In the genomic region with DNA sequence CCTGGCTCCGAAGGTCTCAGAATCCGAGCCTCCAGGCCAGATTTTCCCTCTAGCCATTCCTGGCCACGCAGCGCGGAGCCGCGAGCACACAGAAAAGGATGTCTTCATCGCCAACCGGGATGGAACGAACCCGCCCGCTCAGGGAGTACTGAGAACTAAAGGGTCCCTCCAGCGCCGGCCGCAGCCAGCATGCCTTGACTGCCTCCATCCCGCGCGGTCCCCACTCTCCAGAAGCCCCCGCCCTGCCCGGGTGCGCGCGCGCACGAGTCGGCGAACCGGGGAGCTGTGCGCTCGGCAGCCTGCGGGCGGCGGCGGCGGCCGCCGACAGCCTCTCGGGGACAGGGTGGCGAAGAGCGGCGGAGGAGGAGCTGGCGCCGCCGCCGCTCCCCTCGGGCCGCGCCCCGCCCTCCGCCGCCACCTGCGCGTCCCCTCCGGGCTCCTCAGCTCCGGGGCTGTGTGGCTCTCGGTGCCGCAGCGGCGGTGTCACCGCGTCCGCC, we compare ENCODE assay signal across 1 cellular context.
TF ChIP-seq lines count a peak whose summit lies in the region.

No MANE protein-coding gene starts in this region.

TF ChIP-seq in WTC11, 78 proteins besides CTCF, POLR2A, EP300 and RAD21 (continued from another document and continues in another):
- TF ChIP-seq AR (CRISPR knock-in tag; IDR thresholded peaks at IDR 0.05) (0 out of 2 replicates have a peak, but pooled peaks have one; percentile 48), GABPB1 (CRISPR knock-in tag; IDR thresholded peaks at IDR 0.05) (no peak), CDX4 (CRISPR knock-in tag; IDR thresholded peaks at IDR 0.05; ENCODE audit: borderline replicate concordance) (no peak), ETV6 (CRISPR knock-in tag; IDR thresholded peaks at IDR 0.05) (no peak), MXD4 (CRISPR knock-in tag; IDR thresholded peaks at IDR 0.05; ENCODE audit: borderline replicate concordance) (no peak), KAT7 (CRISPR knock-in tag; IDR thresholded peaks at IDR 0.05; ENCODE audit: borderline replicate concordance) (peak; percentile 62), OVOL2 (CRISPR knock-in tag; IDR thresholded peaks at IDR 0.05; ENCODE audit: borderline replicate concordance) (no peak), ZNF219 (CRISPR knock-in tag; IDR thresholded peaks at IDR 0.05; ENCODE audit: borderline replicate concordance) (no peak), FOXK1 (CRISPR knock-in tag; IDR thresholded peaks at IDR 0.05) (no peak), SOX15 (CRISPR knock-in tag; IDR thresholded peaks at IDR 0.05) (no peak), ZNF671 (CRISPR knock-in tag; IDR thresholded peaks at IDR 0.05) (no peak), ARID4B (CRISPR knock-in tag; IDR thresholded peaks at IDR 0.05; ENCODE audit: borderline replicate concordance) (0 out of 2 replicates have a peak, but pooled peaks have one; percentile 17), E2F4 (CRISPR knock-in tag; IDR thresholded peaks at IDR 0.05; ENCODE audit: borderline replicate concordance, low read depth) (no peak), JUN (CRISPR knock-in tag; IDR thresholded peaks at IDR 0.05) (no peak), PRDM15 (CRISPR knock-in tag; IDR thresholded peaks at IDR 0.05) (peak; percentile 98), ZNF396 (CRISPR knock-in tag; IDR thresholded peaks at IDR 0.05; ENCODE audit: borderline replicate concordance) (no peak), TEAD4 (CRISPR knock-in tag; IDR thresholded peaks at IDR 0.05) (no peak), CBFB (CRISPR knock-in tag; IDR thresholded peaks at IDR 0.05; ENCODE audit: low read depth) (0 out of 2 replicates have a peak, but pooled peaks have one; percentile 45), GRHL2 (CRISPR knock-in tag; IDR thresholded peaks at IDR 0.05; ENCODE audit: insufficient replicate concordance, severe bottlenecking) (no peak), TP53 (CRISPR knock-in tag; IDR thresholded peaks at IDR 0.05) (0 out of 2 replicates have a peak, but pooled peaks have one; percentile 35), ATF2 (CRISPR knock-in tag; IDR thresholded peaks at IDR 0.05; ENCODE audit: borderline replicate concordance, low read depth) (no peak)
- TF ChIP-seq, protein P1, sequence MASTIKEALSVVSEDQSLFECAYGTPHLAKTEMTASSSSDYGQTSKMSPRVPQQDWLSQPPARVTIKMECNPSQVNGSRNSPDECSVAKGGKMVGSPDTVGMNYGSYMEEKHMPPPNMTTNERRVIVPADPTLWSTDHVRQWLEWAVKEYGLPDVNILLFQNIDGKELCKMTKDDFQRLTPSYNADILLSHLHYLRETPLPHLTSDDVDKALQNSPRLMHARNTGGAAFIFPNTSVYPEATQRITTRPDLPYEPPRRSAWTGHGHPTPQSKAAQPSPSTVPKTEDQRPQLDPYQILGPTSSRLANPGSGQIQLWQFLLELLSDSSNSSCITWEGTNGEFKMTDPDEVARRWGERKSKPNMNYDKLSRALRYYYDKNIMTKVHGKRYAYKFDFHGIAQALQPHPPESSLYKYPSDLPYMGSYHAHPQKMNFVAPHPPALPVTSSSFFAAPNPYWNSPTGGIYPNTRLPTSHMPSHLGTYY (CRISPR knock-in tag; IDR thresholded peaks at IDR 0.05), result no peak
- TF ChIP-seq, protein P2, sequence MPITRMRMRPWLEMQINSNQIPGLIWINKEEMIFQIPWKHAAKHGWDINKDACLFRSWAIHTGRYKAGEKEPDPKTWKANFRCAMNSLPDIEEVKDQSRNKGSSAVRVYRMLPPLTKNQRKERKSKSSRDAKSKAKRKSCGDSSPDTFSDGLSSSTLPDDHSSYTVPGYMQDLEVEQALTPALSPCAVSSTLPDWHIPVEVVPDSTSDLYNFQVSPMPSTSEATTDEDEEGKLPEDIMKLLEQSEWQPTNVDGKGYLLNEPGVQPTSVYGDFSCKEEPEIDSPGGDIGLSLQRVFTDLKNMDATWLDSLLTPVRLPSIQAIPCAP (CRISPR knock-in tag; IDR thresholded peaks at IDR 0.05), result no peak
- TF ChIP-seq, protein P3, sequence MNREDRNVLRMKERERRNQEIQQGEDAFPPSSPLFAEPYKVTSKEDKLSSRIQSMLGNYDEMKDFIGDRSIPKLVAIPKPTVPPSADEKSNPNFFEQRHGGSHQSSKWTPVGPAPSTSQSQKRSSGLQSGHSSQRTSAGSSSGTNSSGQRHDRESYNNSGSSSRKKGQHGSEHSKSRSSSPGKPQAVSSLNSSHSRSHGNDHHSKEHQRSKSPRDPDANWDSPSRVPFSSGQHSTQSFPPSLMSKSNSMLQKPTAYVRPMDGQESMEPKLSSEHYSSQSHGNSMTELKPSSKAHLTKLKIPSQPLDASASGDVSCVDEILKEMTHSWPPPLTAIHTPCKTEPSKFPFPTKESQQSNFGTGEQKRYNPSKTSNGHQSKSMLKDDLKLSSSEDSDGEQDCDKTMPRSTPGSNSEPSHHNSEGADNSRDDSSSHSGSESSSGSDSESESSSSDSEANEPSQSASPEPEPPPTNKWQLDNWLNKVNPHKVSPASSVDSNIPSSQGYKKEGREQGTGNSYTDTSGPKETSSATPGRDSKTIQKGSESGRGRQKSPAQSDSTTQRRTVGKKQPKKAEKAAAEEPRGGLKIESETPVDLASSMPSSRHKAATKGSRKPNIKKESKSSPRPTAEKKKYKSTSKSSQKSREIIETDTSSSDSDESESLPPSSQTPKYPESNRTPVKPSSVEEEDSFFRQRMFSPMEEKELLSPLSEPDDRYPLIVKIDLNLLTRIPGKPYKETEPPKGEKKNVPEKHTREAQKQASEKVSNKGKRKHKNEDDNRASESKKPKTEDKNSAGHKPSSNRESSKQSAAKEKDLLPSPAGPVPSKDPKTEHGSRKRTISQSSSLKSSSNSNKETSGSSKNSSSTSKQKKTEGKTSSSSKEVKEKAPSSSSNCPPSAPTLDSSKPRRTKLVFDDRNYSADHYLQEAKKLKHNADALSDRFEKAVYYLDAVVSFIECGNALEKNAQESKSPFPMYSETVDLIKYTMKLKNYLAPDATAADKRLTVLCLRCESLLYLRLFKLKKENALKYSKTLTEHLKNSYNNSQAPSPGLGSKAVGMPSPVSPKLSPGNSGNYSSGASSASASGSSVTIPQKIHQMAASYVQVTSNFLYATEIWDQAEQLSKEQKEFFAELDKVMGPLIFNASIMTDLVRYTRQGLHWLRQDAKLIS (CRISPR knock-in tag; IDR thresholded peaks at IDR 0.05; ENCODE audit: borderline replicate concordance), result no peak
- TF ChIP-seq, protein P4, sequence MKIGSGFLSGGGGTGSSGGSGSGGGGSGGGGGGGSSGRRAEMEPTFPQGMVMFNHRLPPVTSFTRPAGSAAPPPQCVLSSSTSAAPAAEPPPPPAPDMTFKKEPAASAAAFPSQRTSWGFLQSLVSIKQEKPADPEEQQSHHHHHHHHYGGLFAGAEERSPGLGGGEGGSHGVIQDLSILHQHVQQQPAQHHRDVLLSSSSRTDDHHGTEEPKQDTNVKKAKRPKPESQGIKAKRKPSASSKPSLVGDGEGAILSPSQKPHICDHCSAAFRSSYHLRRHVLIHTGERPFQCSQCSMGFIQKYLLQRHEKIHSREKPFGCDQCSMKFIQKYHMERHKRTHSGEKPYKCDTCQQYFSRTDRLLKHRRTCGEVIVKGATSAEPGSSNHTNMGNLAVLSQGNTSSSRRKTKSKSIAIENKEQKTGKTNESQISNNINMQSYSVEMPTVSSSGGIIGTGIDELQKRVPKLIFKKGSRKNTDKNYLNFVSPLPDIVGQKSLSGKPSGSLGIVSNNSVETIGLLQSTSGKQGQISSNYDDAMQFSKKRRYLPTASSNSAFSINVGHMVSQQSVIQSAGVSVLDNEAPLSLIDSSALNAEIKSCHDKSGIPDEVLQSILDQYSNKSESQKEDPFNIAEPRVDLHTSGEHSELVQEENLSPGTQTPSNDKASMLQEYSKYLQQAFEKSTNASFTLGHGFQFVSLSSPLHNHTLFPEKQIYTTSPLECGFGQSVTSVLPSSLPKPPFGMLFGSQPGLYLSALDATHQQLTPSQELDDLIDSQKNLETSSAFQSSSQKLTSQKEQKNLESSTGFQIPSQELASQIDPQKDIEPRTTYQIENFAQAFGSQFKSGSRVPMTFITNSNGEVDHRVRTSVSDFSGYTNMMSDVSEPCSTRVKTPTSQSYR (CRISPR knock-in tag; IDR thresholded peaks at IDR 0.05), result no peak
